Comparison of ENCODE assay signal across 8 cellular contexts in genomic region chr22:18024956-18025720, GRCh38. TPM values are rescaled to one million over a fixed set of nuclear protein-coding genes. Genes with fewer than 3 reads are reported as not detected.
DNase-seq lines count a peak whose midpoint lies in the region; ATAC-seq and TF ChIP-seq lines count a peak whose summit lies in the region.

No MANE protein-coding gene starts in this region.

- CTCF ChIA-PET in WTC11 (lab: Charles Lee) = interaction anchor here (0.8 to 1.3 kb wide), 4 partner anchors 51 to 237 kb away, joined by 3 to 5 read pairs (median 4); no protein-coding TSS in a partner anchor

- ATAC-seq in WTC11 (no peak), GM21737 (IDR thresholded peaks at IDR 0.05; ENCODE audit: unreplicated experiment) (no peak), GM18861 (IDR thresholded peaks at IDR 0.05; ENCODE audit: unreplicated experiment) (no peak), GM21515 (IDR thresholded peaks at IDR 0.05; ENCODE audit: unreplicated experiment) (no peak)
- ATAC-seq in stimulated activated effector memory CD8-positive, alpha-beta T cell treated with anti-CD3 and anti-CD28 coated beads, Interleukin-12 subunit alpha, Interleukin-12 subunit beta, amount 100 ng/mL, for 72 hours = no peak

- H3K27ac Mint-ChIP-seq in WTC11 (no peak overlapping the region), glutamatergic neuron (ENCODE audit: unreplicated experiment) (no peak overlapping the region)
- no peak overlapping the region for H3K27ac Mint-ChIP-seq in stimulated activated effector memory CD8-positive, alpha-beta T cell treated with anti-CD3 and anti-CD28 coated beads, Interleukin-12 subunit alpha, Interleukin-12 subunit beta, amount 100 ng/mL, for 72 hours

- H3K36me3 Mint-ChIP-seq in WTC11 (no peaks in the 10 kb centered on the region), glutamatergic neuron (ENCODE audit: unreplicated experiment) (no peaks in the 10 kb centered on the region)
- H3K36me3 Mint-ChIP-seq in stimulated activated effector memory CD8-positive, alpha-beta T cell treated with anti-CD3 and anti-CD28 coated beads, Interleukin-12 subunit alpha, Interleukin-12 subunit beta, amount 100 ng/mL, for 72 hours = no peaks in the 10 kb centered on the region

- TF ChIP-seq CTCF in WTC11 (IDR thresholded peaks at IDR 0.05) = no peak
- TF ChIP-seq CTCF in glutamatergic neuron (IDR thresholded peaks at IDR 0.05; ENCODE audit: partially characterized antibody, unreplicated experiment) = no peak

- H3K27me3 Mint-ChIP-seq in WTC11 (ENCODE audit: low read depth) (peaks cover 73% of the 10 kb centered on the region), glutamatergic neuron (ENCODE audit: unreplicated experiment) (peaks cover 22% of the 10 kb centered on the region)

- peak; percentile 14 for DNase-seq in DMS79 treated with DMSO at 0.1 percent for 48 hours (lab: John Stamatoyannopoulos, UW)
- no peak for DNase-seq in DMS79 (lab: John Stamatoyannopoulos, UW)
- DNase-seq in WTC11 (ENCODE audit: low spot score) = no peak
- no peak for DNase-seq in glutamatergic neuron
- DNase-seq in stimulated activated effector memory CD8-positive, alpha-beta T cell treated with anti-CD3 and anti-CD28 coated beads, Interleukin-12 subunit alpha, Interleukin-12 subunit beta, amount 100 ng/mL, for 72 hours (ENCODE audit: low spot score in 2 of 2) = no peak

- POLR2A ChIA-PET in WTC11 (lab: Charles Lee) = no interaction called here

- H3K4me1 Mint-ChIP-seq in WTC11 = peaks cover 16% of the 10 kb centered on the region
- H3K4me1 Mint-ChIP-seq in glutamatergic neuron (ENCODE audit: low read depth, unreplicated experiment) = peaks cover 15% of the 10 kb centered on the region
- peaks cover 16% of the 10 kb centered on the region for H3K4me1 Mint-ChIP-seq in stimulated activated effector memory CD8-positive, alpha-beta T cell treated with anti-CD3 and anti-CD28 coated beads, Interleukin-12 subunit alpha, Interleukin-12 subunit beta, amount 100 ng/mL, for 72 hours

- no peaks in the 10 kb centered on the region for H3K9me3 Mint-ChIP-seq in WTC11
- peaks cover 3% of the 10 kb centered on the region for H3K9me3 Mint-ChIP-seq in glutamatergic neuron (ENCODE audit: unreplicated experiment)
- H3K9me3 Mint-ChIP-seq in stimulated activated effector memory CD8-positive, alpha-beta T cell treated with anti-CD3 and anti-CD28 coated beads, Interleukin-12 subunit alpha, Interleukin-12 subunit beta, amount 100 ng/mL, for 72 hours = no peaks in the 10 kb centered on the region

- H3K4me3 Mint-ChIP-seq in WTC11 (peak overlapping the region; percentile 90), glutamatergic neuron (ENCODE audit: unreplicated experiment) (peak overlapping the region; percentile 90)
- peak overlapping the region; percentile 88 for H3K4me3 Mint-ChIP-seq in stimulated activated effector memory CD8-positive, alpha-beta T cell treated with anti-CD3 and anti-CD28 coated beads, Interleukin-12 subunit alpha, Interleukin-12 subunit beta, amount 100 ng/mL, for 72 hours

TF ChIP-seq in WTC11, 78 proteins besides CTCF, POLR2A, EP300 and RAD21:
- TF ChIP-seq PRDM15 (CRISPR knock-in tag; IDR thresholded peaks at IDR 0.05) (no peak), E2F1 (CRISPR knock-in tag; IDR thresholded peaks at IDR 0.05) (no peak), E2F5 (CRISPR knock-in tag; IDR thresholded peaks at IDR 0.05) (no peak)

RNA-seq across cellular contexts. Expression of gene MICAL3, which starts 0.8 kb away (rescaled TPM):
- total RNA-seq in WTC11 (2021) (35.6 to 41.2 TPM (median 38.8 TPM) in 3 replicates), glutamatergic neuron (ENCODE audit: unreplicated experiment) (132 TPM)

RNA-seq across cellular contexts. Expression of gene PEX26, which starts 52.7 kb away (rescaled TPM):
- total RNA-seq in WTC11 (2021) (43.0 to 52.3 TPM (median 44.8 TPM) in 3 replicates), glutamatergic neuron (ENCODE audit: unreplicated experiment) (49.8 TPM)
